1 cellular context compared by ENCODE assay signal in the genomic region with DNA sequence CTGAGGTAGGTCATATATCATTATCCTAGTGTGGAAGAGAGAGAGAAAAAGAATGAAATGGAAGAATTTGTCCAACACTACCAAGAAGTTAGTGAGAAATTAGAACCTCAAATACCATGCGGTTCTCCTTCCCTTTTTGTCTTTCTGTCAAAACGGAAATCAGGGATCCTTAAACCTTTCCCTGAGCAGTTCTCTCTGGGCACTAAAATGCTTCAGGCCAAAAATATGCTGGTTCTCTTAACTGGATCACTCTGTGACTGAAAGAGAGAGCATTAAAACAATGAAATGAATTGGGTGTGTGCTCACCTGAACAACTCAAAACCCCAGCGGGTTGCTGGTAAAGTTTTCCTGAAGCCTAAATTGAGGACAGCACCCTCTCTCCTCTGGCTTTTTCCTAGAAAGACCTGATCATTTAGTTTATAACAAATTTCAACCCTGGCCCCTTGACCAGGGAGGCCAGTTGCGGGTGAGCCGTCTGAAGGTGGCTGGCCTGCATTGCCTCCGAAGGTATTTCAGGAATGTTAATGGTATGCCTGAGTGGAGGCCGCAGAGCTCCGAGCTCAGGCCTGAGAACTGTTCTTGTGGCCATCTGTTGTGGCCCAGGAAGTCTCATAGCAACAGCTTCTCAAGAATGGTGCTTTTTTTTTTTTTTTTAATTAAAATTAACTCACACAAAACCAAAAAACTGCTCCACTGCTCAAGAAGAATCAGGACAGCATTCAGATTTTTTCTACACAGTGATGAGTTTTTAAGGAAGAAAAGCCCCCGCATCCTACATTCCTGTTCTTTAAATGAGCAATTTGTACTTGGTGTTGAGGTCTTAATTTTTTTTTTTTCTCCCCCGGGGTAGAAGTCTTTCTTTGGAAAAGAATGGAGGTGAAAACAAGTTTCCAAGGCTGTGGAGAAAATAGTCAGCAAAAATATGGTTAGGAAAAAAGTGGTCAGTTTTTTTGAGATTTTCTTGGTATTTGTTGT.
TF ChIP-seq lines count a peak whose summit lies in the region.

No MANE protein-coding gene starts in this region.

TF ChIP-seq in SK-N-SH, 30 proteins besides CTCF, POLR2A, EP300 and RAD21 (continued from another document):
- TF ChIP-seq POLR2AphosphoS5 (IDR thresholded peaks at IDR 0.05; ENCODE audit: low read depth, low read length) (peak; percentile 35; the same call in 1 of the 2 replicates), RCOR1 (IDR thresholded peaks at IDR 0.05; ENCODE audit: low read length) (no peak), SMC3 (IDR thresholded peaks at IDR 0.05; ENCODE audit: low read depth, low read length) (no peak), MAX (IDR thresholded peaks at IDR 0.05; ENCODE audit: low read depth) (peak; percentile 43; the same call in 1 of the 2 replicates), RFX5 (IDR thresholded peaks at IDR 0.05; ENCODE audit: low read length) (no peak), TEAD4 (IDR thresholded peaks at IDR 0.05; ENCODE audit: borderline replicate concordance, insufficient read depth) (peak; percentile 98), GABPA (IDR thresholded peaks at IDR 0.05; ENCODE audit: low read depth) (no peak), TCF12 (IDR thresholded peaks at IDR 0.05) (peak; percentile 93), FOXM1 (IDR thresholded peaks at IDR 0.05; ENCODE audit: low read depth) (no peak), MEF2A (IDR thresholded peaks at IDR 0.05; ENCODE audit: borderline replicate concordance, low read depth) (peak; percentile 25; the same call in 1 of the 2 replicates), NRF1 (IDR thresholded peaks at IDR 0.05; ENCODE audit: low read depth, low read length) (no peak), CHD2 (IDR thresholded peaks at IDR 0.05; ENCODE audit: low read length, partially characterized antibody) (no peak), GATA2 (CRISPR knock-in tag; IDR thresholded peaks at IDR 0.05) (no peak), USF2 (IDR thresholded peaks at IDR 0.05; ENCODE audit: borderline replicate concordance, low read depth, low read length) (no peak), JUND (IDR thresholded peaks at IDR 0.05) (peak; percentile 39), NFIC (IDR thresholded peaks at IDR 0.05; ENCODE audit: borderline replicate concordance) (peak; percentile 64), PBX3 (IDR thresholded peaks at IDR 0.05) (peak; percentile 62), ELF1 (IDR thresholded peaks at IDR 0.05) (no peak), RXRA (IDR thresholded peaks at IDR 0.05; ENCODE audit: borderline replicate concordance, low read depth) (peak; percentile 94), MXI1 (IDR thresholded peaks at IDR 0.05; ENCODE audit: low read depth, low read length) (no peak), EZH2phosphoT487 (IDR thresholded peaks at IDR 0.05; ENCODE audit: borderline replicate concordance, low read depth) (no peak)
- TF ChIP-seq, protein P1, sequence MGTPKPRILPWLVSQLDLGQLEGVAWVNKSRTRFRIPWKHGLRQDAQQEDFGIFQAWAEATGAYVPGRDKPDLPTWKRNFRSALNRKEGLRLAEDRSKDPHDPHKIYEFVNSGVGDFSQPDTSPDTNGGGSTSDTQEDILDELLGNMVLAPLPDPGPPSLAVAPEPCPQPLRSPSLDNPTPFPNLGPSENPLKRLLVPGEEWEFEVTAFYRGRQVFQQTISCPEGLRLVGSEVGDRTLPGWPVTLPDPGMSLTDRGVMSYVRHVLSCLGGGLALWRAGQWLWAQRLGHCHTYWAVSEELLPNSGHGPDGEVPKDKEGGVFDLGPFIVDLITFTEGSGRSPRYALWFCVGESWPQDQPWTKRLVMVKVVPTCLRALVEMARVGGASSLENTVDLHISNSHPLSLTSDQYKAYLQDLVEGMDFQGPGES (IDR thresholded peaks at IDR 0.05; ENCODE audit: low read depth, low read length) = no peak
- TF ChIP-seq, protein P2, sequence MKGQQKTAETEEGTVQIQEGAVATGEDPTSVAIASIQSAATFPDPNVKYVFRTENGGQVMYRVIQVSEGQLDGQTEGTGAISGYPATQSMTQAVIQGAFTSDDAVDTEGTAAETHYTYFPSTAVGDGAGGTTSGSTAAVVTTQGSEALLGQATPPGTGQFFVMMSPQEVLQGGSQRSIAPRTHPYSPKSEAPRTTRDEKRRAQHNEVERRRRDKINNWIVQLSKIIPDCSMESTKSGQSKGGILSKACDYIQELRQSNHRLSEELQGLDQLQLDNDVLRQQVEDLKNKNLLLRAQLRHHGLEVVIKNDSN (IDR thresholded peaks at IDR 0.05; ENCODE audit: borderline replicate concordance, low read depth) = no peak
